Comparison of ENCODE assay signal across 8 cellular contexts in the genomic region with DNA sequence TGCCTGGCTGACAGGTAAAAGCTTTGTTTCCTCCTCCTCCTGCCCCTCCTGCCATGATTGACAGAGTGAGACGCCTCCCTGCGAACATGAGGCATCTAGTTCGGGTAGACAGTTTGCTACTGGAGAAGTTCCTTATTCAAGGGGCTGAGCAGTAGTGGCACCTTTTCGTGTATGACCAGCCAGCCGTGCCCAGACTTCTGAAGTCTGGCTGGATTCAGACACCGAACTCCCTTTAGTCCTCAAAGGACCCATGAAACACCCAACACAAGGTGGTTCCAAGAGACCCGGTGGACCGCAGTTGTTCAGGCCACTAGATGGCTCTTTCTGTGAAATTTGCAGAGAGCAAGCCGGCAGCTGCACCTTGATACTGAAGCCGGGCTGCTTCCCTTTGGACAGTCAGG.
A peak's percentile ranks its signal among the peaks of the same experiment; 100 is the strongest.
DNase-seq lines count a peak whose midpoint lies in the region; ATAC-seq and TF ChIP-seq lines count a peak whose summit lies in the region.

No MANE protein-coding gene starts in this region.

- intact Hi-C loops in transverse colon (cut with DNase I; ENCODE audit: low total_unique reads), result no loop called here

- H3K36me3 ChIP-seq in kidney epithelial cell (ENCODE audit: control insufficient read depth, insufficient read depth, low read length), result no peaks in the 10 kb centered on the region
- H3K36me3 ChIP-seq in transverse colon, result no peaks in the 10 kb centered on the region
- peaks cover 0 to 3% of the 10 kb centered on the region in 2 experiments for H3K36me3 ChIP-seq in mesenchymal stem cell (ENCODE audit: control insufficient read depth in 1 of 2, insufficient read depth in 2 of 2, low read depth in 1 of 2, low read length in 2 of 2)

- peak; percentile 15 for TF ChIP-seq POLR2A in transverse colon (IDR thresholded peaks at IDR 0.05)

- no peaks in the 10 kb centered on the region for H3K79me1 ChIP-seq in mesenchymal stem cell (replicated peaks; ENCODE audit: low read length, poor library complexity, severe bottlenecking)

- no peak overlapping the region for H3K9ac ChIP-seq in mesenchymal stem cell (ENCODE audit: low read length)

- no peak overlapping the region for H2BK15ac ChIP-seq in mesenchymal stem cell (ENCODE audit: low read depth, poor library complexity, severe bottlenecking)

- no peaks in the 10 kb centered on the region for H3K27me3 Mint-ChIP-seq in activated naive CD4-positive, alpha-beta T cell treated with anti-CD3 and anti-CD28 coated beads, Interleukin-2, amount 10 ng/mL, durations not matched to agents 7 days and 5 days
- no peaks in the 10 kb centered on the region for H3K27me3 Mint-ChIP-seq in WTC11 (ENCODE audit: low read depth)

- peaks cover 43% of the 10 kb centered on the region for H3K4me1 Mint-ChIP-seq in activated naive CD4-positive, alpha-beta T cell treated with anti-CD3 and anti-CD28 coated beads, Interleukin-2, amount 10 ng/mL, durations not matched to agents 7 days and 5 days
- H3K4me1 Mint-ChIP-seq in WTC11, result peaks cover 27% of the 10 kb centered on the region

- H3K9me3 ChIP-seq in transverse colon, result no peaks in the 10 kb centered on the region
- no peaks in the 10 kb centered on the region for H3K9me3 ChIP-seq in mesenchymal stem cell (ENCODE audit: control insufficient read depth, low read length)

- in situ Hi-C loops in transverse colon (cut with MboI; ENCODE audit: low pct_ligation_motif_present in 1 of 4, low pct_unique_long_range_greater_than_20kb in 1 of 4, low sequenced_read_pairs in 3 of 4), result loop anchor here in 1 of 4 donors (10.0 kb wide), 1 partner anchor 197 kb away; a partner anchor contains a TSS

- POLR2A ChIA-PET in WTC11 (lab: Charles Lee), result no interaction called here

- H3K4me3 ChIP-seq in kidney epithelial cell (ENCODE audit: low read depth, low read length), result no peak overlapping the region
- H3K4me3 ChIP-seq in transverse colon, result no peak overlapping the region
- H3K4me3 ChIP-seq in mesenchymal stem cell (ENCODE audit: insufficient read depth in 1 of 2, low read depth in 1 of 2, low read length in 2 of 2), result no peak overlapping the region

- no peak overlapping the region for H3K27ac Mint-ChIP-seq in activated naive CD4-positive, alpha-beta T cell treated with anti-CD3 and anti-CD28 coated beads, Interleukin-2, amount 10 ng/mL, durations not matched to agents 7 days and 5 days
- no peak overlapping the region for H3K27ac Mint-ChIP-seq in activated naive CD4-positive, alpha-beta T cell treated with anti-CD3 and anti-CD28 coated beads, Interleukin-2, amount 50 U/mL, for 72 hours
- no peak overlapping the region for H3K27ac Mint-ChIP-seq in WTC11

- H4K8ac ChIP-seq in mesenchymal stem cell (ENCODE audit: low read length), result no peak overlapping the region

- H3K4me2 ChIP-seq in mesenchymal stem cell (ENCODE audit: low read length, poor library complexity, severe bottlenecking), result no peak overlapping the region

- peak; percentile 23 for DNase-seq in activated naive CD4-positive, alpha-beta T cell treated with anti-CD3 and anti-CD28 coated beads, Interleukin-2, amount 10 ng/mL, durations not matched to agents 7 days and 5 days
- DNase-seq in activated naive CD4-positive, alpha-beta T cell treated with anti-CD3 and anti-CD28 coated beads, Interleukin-2, amount 50 U/mL, for 72 hours (ENCODE audit: low spot score in 2 of 2), result no peak
- peak; percentile 62 for DNase-seq in WTC11 (ENCODE audit: low spot score)
- no peak for DNase-seq in kidney epithelial cell (ENCODE audit: low read depth)
- DNase-seq in transverse colon, result peak; percentile 70
- DNase-seq in mesenchymal stem cell, result no peak

- no peak overlapping the region for H4K91ac ChIP-seq in mesenchymal stem cell (ENCODE audit: low read length)

- ATAC-seq in activated naive CD4-positive, alpha-beta T cell treated with anti-CD3 and anti-CD28 coated beads, Interleukin-2, amount 50 U/mL, for 72 hours, result no peak
- ATAC-seq in WTC11 (peak; percentile 83), HG02884 (IDR thresholded peaks at IDR 0.05; ENCODE audit: unreplicated experiment) (no peak), GM18858 (IDR thresholded peaks at IDR 0.05; ENCODE audit: unreplicated experiment) (no peak)

- H3K14ac ChIP-seq in mesenchymal stem cell (ENCODE audit: low read length in 2 of 2), result no peak overlapping the region

- H3K4me3 Mint-ChIP-seq in activated naive CD4-positive, alpha-beta T cell treated with anti-CD3 and anti-CD28 coated beads, Interleukin-2, amount 10 ng/mL, durations not matched to agents 7 days and 5 days, result no peak overlapping the region
- H3K4me3 Mint-ChIP-seq in WTC11, result no peak overlapping the region

- no peak overlapping the region for H2BK12ac ChIP-seq in mesenchymal stem cell (ENCODE audit: low read length in 2 of 2)

- H2BK120ac ChIP-seq in mesenchymal stem cell (ENCODE audit: low read depth, low read length), result no peak overlapping the region

- H3K27ac ChIP-seq in transverse colon (peak overlapping the region; percentile 53 to 87 (median 80)), mesenchymal stem cell (ENCODE audit: low read length, poor library complexity, severe bottlenecking) (no peak overlapping the region)

- H3K23ac ChIP-seq in mesenchymal stem cell (ENCODE audit: low read length in 2 of 2), result no peak overlapping the region

- H3K18ac ChIP-seq in mesenchymal stem cell (ENCODE audit: low read depth in 1 of 2, low read length in 2 of 2), result no peak overlapping the region

- H3K4me1 ChIP-seq in transverse colon (peaks cover 20 to 44% (median 35%) of the 10 kb centered on the region in 4 donors), mesenchymal stem cell (ENCODE audit: control insufficient read depth, insufficient read depth, low read depth, low read length) (no peaks in the 10 kb centered on the region)

- H3K36me3 Mint-ChIP-seq in activated naive CD4-positive, alpha-beta T cell treated with anti-CD3 and anti-CD28 coated beads, Interleukin-2, amount 10 ng/mL, durations not matched to agents 7 days and 5 days, result peaks cover 8% of the 10 kb centered on the region
- H3K36me3 Mint-ChIP-seq in activated naive CD4-positive, alpha-beta T cell treated with anti-CD3 and anti-CD28 coated beads, Interleukin-2, amount 50 U/mL, for 72 hours, result no peaks in the 10 kb centered on the region
- H3K36me3 Mint-ChIP-seq in WTC11, result no peaks in the 10 kb centered on the region

- no peaks in the 10 kb centered on the region for H3K27me3 ChIP-seq in kidney epithelial cell (ENCODE audit: control insufficient read depth, insufficient read depth, low read length)
- no peaks in the 10 kb centered on the region for H3K27me3 ChIP-seq in transverse colon
- peaks cover 0 to 8% of the 10 kb centered on the region in 2 experiments for H3K27me3 ChIP-seq in mesenchymal stem cell (ENCODE audit: control insufficient read depth in 1 of 2, insufficient read depth in 1 of 2, low read length in 2 of 2)

- TF ChIP-seq CTCF in WTC11 (IDR thresholded peaks at IDR 0.05), result no peak
- TF ChIP-seq CTCF in kidney epithelial cell (IDR thresholded peaks at IDR 0.05; ENCODE audit: insufficient read depth, low read length, poor library complexity, severe bottlenecking), result peak; percentile 17
- peak; percentile 41 to 69 (median 51) for TF ChIP-seq CTCF in transverse colon (IDR thresholded peaks at IDR 0.05)

- H2AK5ac ChIP-seq in mesenchymal stem cell (ENCODE audit: low read length, severe bottlenecking), result no peak overlapping the region

- CTCF ChIA-PET in activated naive CD4-positive, alpha-beta T cell treated with anti-CD3 and anti-CD28 coated beads, Interleukin-2, amount 10 ng/mL, durations not matched to agents 7 days and 5 days (lab: Charles Lee), result interaction anchor here (0.6 to 0.9 kb wide), 2 partner anchors 190 to 196 kb away, joined by 3 read pairs; no protein-coding TSS in a partner anchor
- CTCF ChIA-PET in WTC11 (lab: Charles Lee), result interaction anchor here (0.6 to 4.2 kb wide), 19 partner anchors 9 to 190 kb away, joined by 3 to 57 read pairs (median 4); no protein-coding TSS in a partner anchor

- H3K9me3 Mint-ChIP-seq in activated naive CD4-positive, alpha-beta T cell treated with anti-CD3 and anti-CD28 coated beads, Interleukin-2, amount 10 ng/mL, durations not matched to agents 7 days and 5 days, result no peaks in the 10 kb centered on the region
- H3K9me3 Mint-ChIP-seq in activated naive CD4-positive, alpha-beta T cell treated with anti-CD3 and anti-CD28 coated beads, Interleukin-2, amount 50 U/mL, for 72 hours, result no peaks in the 10 kb centered on the region
- no peaks in the 10 kb centered on the region for H3K9me3 Mint-ChIP-seq in WTC11

- H3K4ac ChIP-seq in mesenchymal stem cell (ENCODE audit: low read depth in 1 of 2, low read length in 2 of 2), result no peak overlapping the region

- TF ChIP-seq EP300 in transverse colon (IDR thresholded peaks at IDR 0.05; ENCODE audit: low read depth), result no peak

- no peak overlapping the region for H2BK5ac ChIP-seq in mesenchymal stem cell (ENCODE audit: low read depth, low read length, poor library complexity, severe bottlenecking)

- no peak overlapping the region for H2AFZ ChIP-seq in mesenchymal stem cell (ENCODE audit: low read depth, low read length)

- 36% methylated on average over 10 of the region's 10 CpGs; no CpG with 5 or more reads in 1 of the 2 donors for WGBS in transverse colon (ENCODE audit: low coverage in 1 of 2), 2 donors
- 66% methylated on average over 10 of the region's 10 CpGs for WGBS in mesenchymal stem cell

TF ChIP-seq in WTC11, 78 proteins besides CTCF, POLR2A, EP300 and RAD21:
- TF ChIP-seq TCF7 (CRISPR knock-in tag; IDR thresholded peaks at IDR 0.05; ENCODE audit: low read depth) (no peak), ETV6 (CRISPR knock-in tag; IDR thresholded peaks at IDR 0.05) (0 out of 2 replicates have a peak, but pooled peaks have one; percentile 19)

Comparison
In these comparisons a context has a peak if more than half of its experiments do, and no peak if none do; other contexts are left out.
1. DNase-seq: peak in activated naive CD4-positive, alpha-beta T cell treated with anti-CD3 and anti-CD28 coated beads, Interleukin-2, amount 10 ng/mL, durations not matched to agents 7 days and 5 days (single experiment), WTC11 (single experiment) and transverse colon (single experiment); none in activated naive CD4-positive, alpha-beta T cell treated with anti-CD3 and anti-CD28 coated beads, Interleukin-2, amount 50 U/mL, for 72 hours (0 of 2), kidney epithelial cell (single experiment) and mesenchymal stem cell (single experiment).